ENCODE assay signal across 10 cellular contexts in genomic region chrX:41596586-41596985, GRCh38.
A peak's percentile ranks its signal among the peaks of the same experiment; 100 is the strongest.
DNase-seq lines count a peak whose midpoint lies in the region; ATAC-seq and TF ChIP-seq lines count a peak whose summit lies in the region.
"Had no signal": no experiment of that assay in that cellular context is flagged by ENCODE, and none has a peak within 500 bp of the region (broad histone marks: within the 10 kb centered on the region; RNA-seq: fewer than 3 reads in every experiment).

No MANE protein-coding gene starts in this region.

- H3K9me2 ChIP-seq in OCI-LY7 (ENCODE audit: insufficient read depth, low read length), result no peaks in the 10 kb centered on the region

- CTCF ChIA-PET in OCI-LY7 (lab: Charles Lee; ENCODE audit: unreplicated experiment), result no interaction called here

- no peaks in the 10 kb centered on the region for H3K79me2 ChIP-seq in OCI-LY7 (ENCODE audit: insufficient read depth, low read depth, low read length)

- ATAC-seq in activated T-cell treated with anti-CD3 and anti-CD28 coated beads, Interleukin-2, amount 50 U/mL, for 72 hours (replicated peaks in 1 of 2), result peak; percentile 83 to 95
- peak; percentile 98 for ATAC-seq in HG02852 (IDR thresholded peaks at IDR 0.05; ENCODE audit: unreplicated experiment)
- peak; percentile 97 to 100 for ATAC-seq in stimulated activated naive B cell treated with anti-CD40 and anti-IgM and Interleukin-4, amounts not matched to agents 10 μg/mL and 1 μg/mL and 100 μg/mL, for 72 hours (replicated peaks)

- H3K27ac ChIP-seq in OCI-LY7 (ENCODE audit: low read depth, low read length, poor library complexity, severe bottlenecking) (peak overlapping the region; percentile 10), tibial artery (no peak overlapping the region)
- H3K27ac ChIP-seq: suprapubic skin had no signal

- H3K27me3 Mint-ChIP-seq in activated T-cell treated with anti-CD3 and anti-CD28 coated beads, Interleukin-2, amount 50 U/mL, for 72 hours (ENCODE audit: low read depth), result peaks cover 9% of the 10 kb centered on the region
- H3K27me3 Mint-ChIP-seq in activated T-cell treated with anti-CD3 and anti-CD28 coated beads, Interleukin-2, amount 50 U/mL, for 24 hours, result peaks cover 23% of the 10 kb centered on the region
- no peaks in the 10 kb centered on the region for H3K27me3 Mint-ChIP-seq in stimulated activated naive B cell treated with anti-CD40 and anti-IgM and Interleukin-4, amounts not matched to agents 10 μg/mL and 1 μg/mL and 100 μg/mL, for 72 hours

- H3K4me3 ChIP-seq in OCI-LY7 (ENCODE audit: low read depth, low read length, poor library complexity, severe bottlenecking), result no peak overlapping the region
- no peak overlapping the region for H3K4me3 ChIP-seq in tibial artery
- H3K4me3 ChIP-seq: suprapubic skin had no signal

- peak in 1 of 2 donors; percentile 8 for DNase-seq in activated T-cell treated with anti-CD3 and anti-CD28 coated beads, Interleukin-2, amount 50 U/mL, for 72 hours
- DNase-seq in activated T-cell treated with anti-CD3 and anti-CD28 coated beads, Interleukin-2, amount 50 U/mL, for 24 hours, result no peak
- peak; percentile 24 for DNase-seq in OCI-LY7 (ENCODE audit: low spot score)
- peak; percentile 14 for DNase-seq in stimulated activated naive B cell treated with anti-CD40 and anti-IgM and Interleukin-4, amounts not matched to agents 10 μg/mL and 1 μg/mL and 100 μg/mL, for 72 hours
- no peak for DNase-seq in tibial artery
- no peak for DNase-seq in iPS-NIHi11 (ENCODE audit: low spot score)
- no peak for DNase-seq in NCI-H1436 (lab: John Stamatoyannopoulos, UW)
- DNase-seq: NCI-H748 treated with DMSO at 0.1 percent for 48 hours had no signal

- no peaks in the 10 kb centered on the region for H3K9me3 ChIP-seq in OCI-LY7 (ENCODE audit: low read length)
- no peaks in the 10 kb centered on the region for H3K9me3 ChIP-seq in tibial artery
- H3K9me3 ChIP-seq: suprapubic skin had no signal

- peaks cover 7% of the 10 kb centered on the region for H3K4me1 ChIP-seq in OCI-LY7 (ENCODE audit: insufficient read depth, low read length, poor library complexity, severe bottlenecking)
- H3K4me1 ChIP-seq in tibial artery, result peaks cover 0 to 44% (median 0%) of the 10 kb centered on the region in 4 donors
- H3K4me1 ChIP-seq: suprapubic skin had no signal

- peak overlapping the region; percentile 63 for H3K27ac Mint-ChIP-seq in activated T-cell treated with anti-CD3 and anti-CD28 coated beads, Interleukin-2, amount 50 U/mL, for 72 hours
- no peak overlapping the region for H3K27ac Mint-ChIP-seq in activated T-cell treated with anti-CD3 and anti-CD28 coated beads, Interleukin-2, amount 50 U/mL, for 24 hours
- no peak overlapping the region for H3K27ac Mint-ChIP-seq in stimulated activated naive B cell treated with anti-CD40 and anti-IgM and Interleukin-4, amounts not matched to agents 10 μg/mL and 1 μg/mL and 100 μg/mL, for 72 hours

- no peaks in the 10 kb centered on the region for H3K36me3 ChIP-seq in OCI-LY7 (ENCODE audit: insufficient read depth, low read length)
- no peaks in the 10 kb centered on the region for H3K36me3 ChIP-seq in tibial artery
- H3K36me3 ChIP-seq: suprapubic skin had no signal

- no peaks in the 10 kb centered on the region for H3K36me3 Mint-ChIP-seq in activated T-cell treated with anti-CD3 and anti-CD28 coated beads, Interleukin-2, amount 50 U/mL, for 72 hours (ENCODE audit: insufficient read depth in 2 of 2)
- no peaks in the 10 kb centered on the region for H3K36me3 Mint-ChIP-seq in activated T-cell treated with anti-CD3 and anti-CD28 coated beads, Interleukin-2, amount 50 U/mL, for 24 hours (ENCODE audit: low read depth)
- H3K36me3 Mint-ChIP-seq in stimulated activated naive B cell treated with anti-CD40 and anti-IgM and Interleukin-4, amounts not matched to agents 10 μg/mL and 1 μg/mL and 100 μg/mL, for 72 hours, result peaks cover 0 to 8% of the 10 kb centered on the region in 2 donors

- TF ChIP-seq CTCF in OCI-LY7 (conservative IDR thresholded peaks at IDR 0.05; ENCODE audit: low read length) (no peak), tibial artery (IDR thresholded peaks at IDR 0.05) (no peak)

- no peak overlapping the region for H3K4me3 Mint-ChIP-seq in activated T-cell treated with anti-CD3 and anti-CD28 coated beads, Interleukin-2, amount 50 U/mL, for 72 hours
- H3K4me3 Mint-ChIP-seq in activated T-cell treated with anti-CD3 and anti-CD28 coated beads, Interleukin-2, amount 50 U/mL, for 24 hours, result no peak overlapping the region
- no peak overlapping the region for H3K4me3 Mint-ChIP-seq in stimulated activated naive B cell treated with anti-CD40 and anti-IgM and Interleukin-4, amounts not matched to agents 10 μg/mL and 1 μg/mL and 100 μg/mL, for 72 hours

- H4K20me1 ChIP-seq in OCI-LY7 (ENCODE audit: insufficient read depth, low read length), result no peaks in the 10 kb centered on the region

- peak overlapping the region; percentile 24; the same call in 1 of the 2 replicates for H3K4me2 ChIP-seq in OCI-LY7 (ENCODE audit: low read length)

- no peaks in the 10 kb centered on the region for H3K27me3 ChIP-seq in tibial artery
- H3K27me3 ChIP-seq: suprapubic skin had no signal

- POLR2A ChIA-PET in OCI-LY7 (lab: Charles Lee), result no interaction called here

- H3K9me3 Mint-ChIP-seq in activated T-cell treated with anti-CD3 and anti-CD28 coated beads, Interleukin-2, amount 50 U/mL, for 72 hours, result no peaks in the 10 kb centered on the region
- no peaks in the 10 kb centered on the region for H3K9me3 Mint-ChIP-seq in activated T-cell treated with anti-CD3 and anti-CD28 coated beads, Interleukin-2, amount 50 U/mL, for 24 hours
- no peaks in the 10 kb centered on the region for H3K9me3 Mint-ChIP-seq in stimulated activated naive B cell treated with anti-CD40 and anti-IgM and Interleukin-4, amounts not matched to agents 10 μg/mL and 1 μg/mL and 100 μg/mL, for 72 hours

- H3K4me1 Mint-ChIP-seq in activated T-cell treated with anti-CD3 and anti-CD28 coated beads, Interleukin-2, amount 50 U/mL, for 72 hours (ENCODE audit: low read depth), result peaks cover 9% of the 10 kb centered on the region
- H3K4me1 Mint-ChIP-seq in activated T-cell treated with anti-CD3 and anti-CD28 coated beads, Interleukin-2, amount 50 U/mL, for 24 hours (ENCODE audit: low read depth), result peaks cover 9% of the 10 kb centered on the region
- H3K4me1 Mint-ChIP-seq in stimulated activated naive B cell treated with anti-CD40 and anti-IgM and Interleukin-4, amounts not matched to agents 10 μg/mL and 1 μg/mL and 100 μg/mL, for 72 hours, result peaks cover 2 to 6% of the 10 kb centered on the region in 2 donors

- no peak overlapping the region for H2AFZ ChIP-seq in OCI-LY7 (ENCODE audit: low read length)

- BruUV-seq in OCI-LY7 (replicated peaks; lab: Mats Ljungman, UMichigan), result no TSS peak

- intact Hi-C loops in OCI-LY7 (cut with micrococcal nuclease; ENCODE audit: unreplicated experiment), result no loop called here
- intact Hi-C loops in tibial artery (cut with DNase I; ENCODE audit: low total_unique reads), result no loop called here

Comparison
In these comparisons a context has a peak if more than half of its experiments do, and no peak if none do; other contexts are left out.
1. DNase-seq: peak in OCI-LY7 (single experiment) and stimulated activated naive B cell treated with anti-CD40 and anti-IgM and Interleukin-4, amounts not matched to agents 10 μg/mL and 1 μg/mL and 100 μg/mL, for 72 hours (single experiment); none in activated T-cell treated with anti-CD3 and anti-CD28 coated beads, Interleukin-2, amount 50 U/mL, for 24 hours (single experiment), tibial artery (0 of 2), iPS-NIHi11 (single experiment) and NCI-H1436 (single experiment).
2. Peak in every context shown above with its lines, with median percentiles within 50 percentile points of each other: ATAC-seq.